12 cellular contexts compared by ENCODE assay signal in genomic region chr9:70901741-70902140, GRCh38.
"Had no signal": no experiment of that assay in that cellular context is flagged by ENCODE, and none has a peak within 500 bp of the region (broad histone marks: within the 10 kb centered on the region; RNA-seq: fewer than 3 reads in every experiment).

No MANE protein-coding gene starts in this region.

- H3K4me3 ChIP-seq: heart left ventricle, smooth muscle cell, tibial artery, vagina had no signal

- ATAC-seq: effector memory CD8-positive, alpha-beta T cell; T-cell had no signal

- H3K36me3 ChIP-seq: heart left ventricle, tibial artery, vagina had no signal

- H3K27ac ChIP-seq: heart left ventricle, tibial artery, vagina, VCaP had no signal

- H3K4me1 ChIP-seq: vagina had no signal

- DNase-seq: activated CD4-positive, alpha-beta T cell treated with anti-CD3 and anti-CD28 coated beads for 36 hours; activated naive CD4-positive, alpha-beta T cell treated with anti-CD3 and anti-CD28 coated beads for 36 hours; cerebellar nuclear complex; effector memory CD8-positive, alpha-beta T cell; foreskin melanocyte; heart left ventricle; T-cell; T1000; tibial artery had no signal

- H3K27me3 ChIP-seq: heart left ventricle, tibial artery, vagina had no signal

- H3K4me2 ChIP-seq: smooth muscle cell had no signal

- H3K9me3 ChIP-seq: heart left ventricle, tibial artery, vagina had no signal
